In genomic region chr1:87325982-87326738, GRCh38 we compare ENCODE assay signal across 1 cellular context.
A peak's percentile ranks its signal among the peaks of the same experiment; 100 is the strongest.
TF ChIP-seq lines count a peak whose summit lies in the region.

No MANE protein-coding gene starts in this region.

TF ChIP-seq in GM12878, 131 proteins besides CTCF, POLR2A, EP300 and RAD21 (continued from another document):
- peak; percentile 32 for TF ChIP-seq SKIL (IDR thresholded peaks at IDR 0.05; ENCODE audit: low read depth, poor library complexity, severe bottlenecking)
- 0 out of 2 replicates have a peak, but pooled peaks have one; percentile 23 for TF ChIP-seq IRF4 (IDR thresholded peaks at IDR 0.05; ENCODE audit: low read depth, low read length)
- no peak for TF ChIP-seq ASH2L (IDR thresholded peaks at IDR 0.05; ENCODE audit: borderline replicate concordance, low read depth)
- TF ChIP-seq SMARCA5 (IDR thresholded peaks at IDR 0.05): 0 out of 2 replicates have a peak, but pooled peaks have one; percentile 51
- TF ChIP-seq PAX5 (IDR thresholded peaks at IDR 0.05; ENCODE audit: borderline replicate concordance, low read depth, low read length): no peak
- peak in 1 of 2 experiments; percentile 8; a peak in 1 of 4 replicates for TF ChIP-seq IKZF2 (IDR thresholded peaks at IDR 0.05)
TF ChIP-seq in GM12878: peak in this region for 7.
